In genomic region chr11:76588455-76589325, GRCh38 we compare ENCODE assay signal across 8 cellular contexts.
DNase-seq lines count a peak whose midpoint lies in the region; ATAC-seq and TF ChIP-seq lines count a peak whose summit lies in the region.

No MANE protein-coding gene starts in this region.

- intact Hi-C loops in Right ventricle myocardium inferior (cut with DNase I) (no loop called here), spleen (cut with DNase I; ENCODE audit: low total_unique reads) (no loop called here)

- no peaks in the 10 kb centered on the region for H3K27me3 ChIP-seq in spleen (replicated peaks in 1 of 7)

- 36 to 54% (median 40%) methylated on average over 25 of the region's 25 CpGs for WGBS in spleen, 5 donors

- peaks cover 0 to 3% (median 0%) of the 10 kb centered on the region in 8 donors for H3K9me3 ChIP-seq in spleen

- H3K27ac ChIP-seq in spleen, result peak overlapping the region; percentile 59 to 84 (median 77)

- H3K4me3 ChIP-seq in spleen, result no peak overlapping the region

- TF ChIP-seq POLR2A in spleen (IDR thresholded peaks at IDR 0.05) (no peak), erythroblast (IDR thresholded peaks at IDR 0.05; ENCODE audit: low read length) (no peak)

- H3K36me3 ChIP-seq in spleen, result no peaks in the 10 kb centered on the region

- ATAC-seq in Right ventricle myocardium inferior, result peak; percentile 88

- DNase-seq in GF-D8 (lab: John Stamatoyannopoulos, UW), result peak; percentile 92
- peak; percentile 16 to 31 for DNase-seq in activated CD4-positive, alpha-beta T cell treated with anti-CD3 and anti-CD28 coated beads, Interleukin-2, amount 50 U/mL, for 4 hours
- DNase-seq in Right ventricle myocardium inferior (ENCODE audit: missing footprints), result peak; percentile 90
- peak; percentile 90 for DNase-seq in spleen
- DNase-seq in erythroblast (lab: John Stamatoyannopoulos, UW), result no peak
- DNase-seq in kidney tubule cell (ENCODE audit: low spot score), result no peak
- no peak for DNase-seq in NCI-H748 (lab: John Stamatoyannopoulos, UW; ENCODE audit: unreplicated experiment)
- DNase-seq in iPS-NIHi7 (ENCODE audit: extremely low spot score), result no peak

- TF ChIP-seq CTCF in spleen (IDR thresholded peaks at IDR 0.05 in 8 of 11, conservative IDR thresholded peaks at IDR 0.05 in 3 of 11), result no peak

- peaks cover 10 to 33% (median 23%) of the 10 kb centered on the region in 6 donors for H3K4me1 ChIP-seq in spleen

Comparison
In these comparisons a context has a peak if more than half of its experiments do, and no peak if none do; other contexts are left out.
1. DNase-seq: peak in GF-D8 (single experiment), activated CD4-positive, alpha-beta T cell treated with anti-CD3 and anti-CD28 coated beads, Interleukin-2, amount 50 U/mL, for 4 hours (2 of 2), Right ventricle myocardium inferior (single experiment) and spleen (single experiment); none in erythroblast (0 of 2), kidney tubule cell (single experiment), NCI-H748 (single experiment) and iPS-NIHi7 (single experiment).